12 cellular contexts compared by ENCODE assay signal in the genomic region with DNA sequence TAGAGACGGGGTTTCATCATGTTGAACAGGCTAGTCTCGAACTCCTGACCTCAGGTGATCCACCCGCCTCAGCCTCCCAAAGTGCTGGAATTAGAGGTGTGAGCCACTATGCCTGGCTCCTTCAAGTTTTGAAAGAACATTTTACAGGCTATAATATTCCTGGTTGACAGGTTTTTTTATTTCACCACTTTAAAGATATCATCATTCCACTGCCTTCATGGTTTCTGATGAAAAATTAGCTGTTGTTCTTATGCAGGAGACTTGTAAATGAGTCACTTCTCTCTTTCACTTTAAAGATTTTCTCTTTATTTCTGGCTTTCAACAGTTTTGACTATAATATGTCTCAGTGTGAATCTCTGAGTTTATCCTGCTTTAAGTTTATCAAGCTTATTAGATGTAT. TPM values are rescaled to one million over a fixed set of nuclear protein-coding genes. Genes with fewer than 3 reads are reported as not detected.
"Had no signal": no experiment of that assay in that cellular context is flagged by ENCODE, and none has a peak within 500 bp of the region (broad histone marks: within the 10 kb centered on the region; RNA-seq: fewer than 3 reads in every experiment).

No MANE protein-coding gene starts in this region.

- ATAC-seq: GM23338, HCT116 had no signal

- H3K4me3 Mint-ChIP-seq: GM23338, H9, HFFc6 had no signal

- FAIRE-seq: H1, H54 had no signal

- H3K27ac ChIP-seq: GM23248 had no signal

- H3K4me2 ChIP-seq: GM23338 had no signal

- H3K4me3 ChIP-seq: GM23248, GM23338, HAP-1 had no signal

- DNase-seq: GM23248, GOT3, H7, H9, HCEC 1CT, HFFc6 had no signal

- H2AFZ ChIP-seq: GM23248, GM23338 had no signal

- H3K36me3 ChIP-seq: HAP-1 had no signal

- H3K9ac ChIP-seq: GM23248 had no signal

- H3K27ac Mint-ChIP-seq: GM23338, H9, HFFc6 had no signal

RNA-seq across cellular contexts. Expression of gene CXCR1, which starts 42.3 kb away (rescaled TPM):
- total RNA-seq: GM23248, GM23338, H1, H4, H7, H9, HFFc6 had no signal
- polyA plus RNA-seq: GM23248, GM23338, H1 had no signal

RNA-seq across cellular contexts. Expression of gene GPBAR1, which starts 51.7 kb away (rescaled TPM):
- total RNA-seq: GM23248, GM23338, H7 had no signal
- polyA plus RNA-seq: GM23248 had no signal
